In the genomic region with DNA sequence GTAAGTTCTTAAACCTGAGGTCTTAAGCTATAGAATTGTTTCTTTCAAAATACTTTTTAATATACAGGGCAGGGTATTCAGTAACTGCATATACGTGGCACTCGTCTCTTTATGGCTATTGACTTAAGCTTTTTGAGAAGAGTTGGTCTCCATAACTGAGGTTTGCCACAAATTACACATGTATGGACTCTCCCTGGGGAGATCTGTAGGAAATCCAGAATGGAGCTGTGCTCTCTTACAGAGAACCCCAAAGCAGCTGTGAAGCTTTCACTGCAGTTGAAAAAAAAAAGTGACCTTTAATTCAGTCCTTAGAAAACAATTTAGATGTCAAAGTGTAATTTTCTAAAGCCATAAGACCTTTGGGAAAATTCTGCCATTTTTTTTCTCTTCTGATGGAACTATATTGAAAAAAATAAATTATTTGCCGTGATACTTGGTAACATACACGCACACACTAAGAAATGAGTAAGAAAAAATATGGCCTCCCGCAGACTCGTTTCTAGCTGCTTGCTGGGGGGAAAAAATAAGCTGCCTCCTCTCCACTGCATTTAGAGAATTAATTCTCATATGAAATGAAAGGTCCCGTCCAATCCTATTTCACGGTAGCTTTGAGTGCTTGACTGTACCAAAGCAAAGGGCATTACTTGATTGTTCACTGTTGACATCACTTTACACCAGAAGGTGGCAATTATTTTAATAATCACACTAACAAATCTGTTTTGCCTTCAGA, we compare ENCODE assay signal across 24 cellular contexts.
DNase-seq lines count a peak whose midpoint lies in the region; ATAC-seq and TF ChIP-seq lines count a peak whose summit lies in the region.
"Had no signal": no experiment of that assay in that cellular context is flagged by ENCODE, and none has a peak within 500 bp of the region (broad histone marks: within the 10 kb centered on the region; RNA-seq: fewer than 3 reads in every experiment).

No MANE protein-coding gene starts in this region.

- no peaks in the 10 kb centered on the region for H3K9me3 Mint-ChIP-seq in activated T-helper 17 cell treated with anti-CD3 and anti-CD28 coated beads, Interleukin-2, amount 50 U/mL, for 72 hours
- H3K9me3 Mint-ChIP-seq: activated naive CD4-positive, alpha-beta T cell treated with anti-CD3 and anti-CD28 coated beads, Interleukin-2, amount 10 ng/mL, durations not matched to agents 7 days and 5 days; CD4-positive, alpha-beta T cell had no signal

- BruUV-seq in A673 (replicated peaks; lab: Mats Ljungman, UMichigan): no TSS peak

- H3K4me3 ChIP-seq in A673 (ENCODE audit: low read depth, low read length, poor library complexity, severe bottlenecking): no peak overlapping the region
- peak overlapping the region; percentile 0 for H3K4me3 ChIP-seq in astrocyte of the cerebellum (ENCODE audit: low read depth, low read length)
- H3K4me3 ChIP-seq: GM12878, lung, psoas muscle, testis, vagina had no signal

- in situ Hi-C loops in astrocyte of the cerebellum (cut with HindIII; ENCODE audit: low sequenced_read_pairs): no loop called here

- no peaks in the 10 kb centered on the region for H3K4me1 Mint-ChIP-seq in activated T-helper 17 cell treated with anti-CD3 and anti-CD28 coated beads, Interleukin-2, amount 50 U/mL, for 72 hours
- H3K4me1 Mint-ChIP-seq: activated naive CD4-positive, alpha-beta T cell treated with anti-CD3 and anti-CD28 coated beads, Interleukin-2, amount 10 ng/mL, durations not matched to agents 7 days and 5 days; IgD-negative memory B cell had no signal

- H3K36me3 ChIP-seq in A673 (ENCODE audit: insufficient read depth, low read length, poor library complexity, severe bottlenecking): no peaks in the 10 kb centered on the region
- H3K36me3 ChIP-seq: vagina had no signal

- H3K4me3 Mint-ChIP-seq in activated T-helper 17 cell treated with anti-CD3 and anti-CD28 coated beads, Interleukin-2, amount 50 U/mL, for 72 hours: no peak overlapping the region
- H3K4me3 Mint-ChIP-seq: activated naive CD4-positive, alpha-beta T cell treated with anti-CD3 and anti-CD28 coated beads, Interleukin-2, amount 10 ng/mL, durations not matched to agents 7 days and 5 days; CD4-positive, alpha-beta T cell; IgD-negative memory B cell had no signal

- POLR2A ChIA-PET in A673 (lab: Charles Lee; ENCODE audit: low non-redundant PET): no interaction called here

- CTCF ChIA-PET in A673 (lab: Charles Lee): interaction anchor here (0.5 kb wide), 1 partner anchor 58 kb away, joined by 3 read pairs; no protein-coding TSS in a partner anchor

- no peaks in the 10 kb centered on the region for H3K27me3 ChIP-seq in A673 (replicated peaks; ENCODE audit: insufficient read depth, low read depth, low read length, poor library complexity)
- H3K27me3 ChIP-seq: testis, vagina had no signal

- H3K27me3 Mint-ChIP-seq in activated T-helper 17 cell treated with anti-CD3 and anti-CD28 coated beads, Interleukin-2, amount 50 U/mL, for 72 hours: no peaks in the 10 kb centered on the region
- H3K27me3 Mint-ChIP-seq: activated naive CD4-positive, alpha-beta T cell treated with anti-CD3 and anti-CD28 coated beads, Interleukin-2, amount 10 ng/mL, durations not matched to agents 7 days and 5 days; CD4-positive, alpha-beta T cell; IgD-negative memory B cell had no signal

- DNase-seq in A673 (ENCODE audit: low spot score) (peak; percentile 32), NCI-H187 treated with DMSO at 0.1 percent for 48 hours (lab: John Stamatoyannopoulos, UW) (peak; percentile 4), astrocyte of the cerebellum (ENCODE audit: low read depth) (no peak), myocyte (ENCODE audit: low read depth) (peak; percentile 21), NCI-H524 treated with DMSO at 0.1 percent for 48 hours (lab: John Stamatoyannopoulos, UW) (no peak)
- DNase-seq: activated CD4-positive, alpha-beta T cell treated with anti-CD3 and anti-CD28 coated beads, Interleukin-2, amount 50 U/mL, for 4 hours; activated CD4-positive, CD25-positive, alpha-beta regulatory T cell; activated naive CD4-positive, alpha-beta T cell treated with anti-CD3 and anti-CD28 coated beads, Interleukin-2, amount 10 ng/mL, durations not matched to agents 7 days and 5 days; AML-193; CD4-positive, alpha-beta T cell; effector CD4-positive, alpha-beta T cell; NCI-H1105; NCI-H2081 treated with DMSO at 0.1 percent for 48 hours; NCI-H524; psoas muscle; stimulated activated naive CD4-positive, alpha-beta T cell treated with Interleukin-2 at 50 U/mL for 16 hours; testis had no signal

- H3K36me3 Mint-ChIP-seq in activated T-helper 17 cell treated with anti-CD3 and anti-CD28 coated beads, Interleukin-2, amount 50 U/mL, for 72 hours (ENCODE audit: low read depth): no peaks in the 10 kb centered on the region
- H3K36me3 Mint-ChIP-seq: activated naive CD4-positive, alpha-beta T cell treated with anti-CD3 and anti-CD28 coated beads, Interleukin-2, amount 10 ng/mL, durations not matched to agents 7 days and 5 days; IgD-negative memory B cell had no signal

- H3K9me3 ChIP-seq in A673 (ENCODE audit: low read depth, low read length, poor library complexity, severe bottlenecking): no peaks in the 10 kb centered on the region
- H3K9me3 ChIP-seq: psoas muscle, testis, vagina had no signal

- ATAC-seq in GM18867 (IDR thresholded peaks at IDR 0.05; ENCODE audit: unreplicated experiment): no peak
- ATAC-seq in activated T-helper 17 cell treated with anti-CD3 and anti-CD28 coated beads, Interleukin-2, amount 50 U/mL, for 72 hours (replicated peaks): no peak
- no peak for ATAC-seq in GM18870 (IDR thresholded peaks at IDR 0.05; ENCODE audit: unreplicated experiment)
- ATAC-seq: GM12878, psoas muscle had no signal

- TF ChIP-seq CTCF in A673 (conservative IDR thresholded peaks at IDR 0.05; ENCODE audit: low read depth, low read length) (no peak), astrocyte of the cerebellum (IDR thresholded peaks at IDR 0.05; ENCODE audit: low read depth, low read length, missing control alignments) (no peak)

- H3K27ac ChIP-seq in A673 (ENCODE audit: low read depth, low read length, poor library complexity, severe bottlenecking): no peak overlapping the region
- H3K27ac ChIP-seq: psoas muscle, testis, vagina had no signal

- H3K27ac Mint-ChIP-seq in activated T-helper 17 cell treated with anti-CD3 and anti-CD28 coated beads, Interleukin-2, amount 50 U/mL, for 72 hours: no peak overlapping the region
- H3K27ac Mint-ChIP-seq: activated naive CD4-positive, alpha-beta T cell treated with anti-CD3 and anti-CD28 coated beads, Interleukin-2, amount 10 ng/mL, durations not matched to agents 7 days and 5 days; CD4-positive, alpha-beta T cell had no signal

- H3K4me1 ChIP-seq in A673 (ENCODE audit: insufficient read depth, low read length, poor library complexity, severe bottlenecking): no peaks in the 10 kb centered on the region
- H3K4me1 ChIP-seq: psoas muscle, testis, vagina had no signal

- intact Hi-C loops in A673 (cut with micrococcal nuclease; ENCODE audit: unreplicated experiment): no loop called here

Comparison
In these comparisons a context has a peak if more than half of its experiments do, and no peak if none do; other contexts are left out.
1. DNase-seq: peak in A673 (single experiment), NCI-H187 treated with DMSO at 0.1 percent for 48 hours (single experiment) and myocyte (single experiment); none in astrocyte of the cerebellum (single experiment) and NCI-H524 treated with DMSO at 0.1 percent for 48 hours (single experiment).